ENCODE assay signal across 3 cellular contexts in genomic region chr6:41346435-41346834, GRCh38.
TF ChIP-seq lines count a peak whose summit lies in the region.

No MANE protein-coding gene starts in this region.

TF ChIP-seq in liver, 16 proteins besides CTCF, POLR2A, EP300 and RAD21:
- no peak for TF ChIP-seq GABPA (IDR thresholded peaks at IDR 0.05 in 1 of 2, conservative IDR thresholded peaks at IDR 0.05 in 1 of 2)
- TF ChIP-seq FOXA2 (IDR thresholded peaks at IDR 0.05), result no peak
- TF ChIP-seq, protein P1, sequence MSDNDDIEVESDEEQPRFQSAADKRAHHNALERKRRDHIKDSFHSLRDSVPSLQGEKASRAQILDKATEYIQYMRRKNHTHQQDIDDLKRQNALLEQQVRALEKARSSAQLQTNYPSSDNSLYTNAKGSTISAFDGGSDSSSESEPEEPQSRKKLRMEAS (IDR thresholded peaks at IDR 0.05), result no peak
- TF ChIP-seq NR2F2 (IDR thresholded peaks at IDR 0.05), result peak; percentile 85
- TF ChIP-seq TAF1 (conservative IDR thresholded peaks at IDR 0.05), result no peak
- TF ChIP-seq, protein P2, sequence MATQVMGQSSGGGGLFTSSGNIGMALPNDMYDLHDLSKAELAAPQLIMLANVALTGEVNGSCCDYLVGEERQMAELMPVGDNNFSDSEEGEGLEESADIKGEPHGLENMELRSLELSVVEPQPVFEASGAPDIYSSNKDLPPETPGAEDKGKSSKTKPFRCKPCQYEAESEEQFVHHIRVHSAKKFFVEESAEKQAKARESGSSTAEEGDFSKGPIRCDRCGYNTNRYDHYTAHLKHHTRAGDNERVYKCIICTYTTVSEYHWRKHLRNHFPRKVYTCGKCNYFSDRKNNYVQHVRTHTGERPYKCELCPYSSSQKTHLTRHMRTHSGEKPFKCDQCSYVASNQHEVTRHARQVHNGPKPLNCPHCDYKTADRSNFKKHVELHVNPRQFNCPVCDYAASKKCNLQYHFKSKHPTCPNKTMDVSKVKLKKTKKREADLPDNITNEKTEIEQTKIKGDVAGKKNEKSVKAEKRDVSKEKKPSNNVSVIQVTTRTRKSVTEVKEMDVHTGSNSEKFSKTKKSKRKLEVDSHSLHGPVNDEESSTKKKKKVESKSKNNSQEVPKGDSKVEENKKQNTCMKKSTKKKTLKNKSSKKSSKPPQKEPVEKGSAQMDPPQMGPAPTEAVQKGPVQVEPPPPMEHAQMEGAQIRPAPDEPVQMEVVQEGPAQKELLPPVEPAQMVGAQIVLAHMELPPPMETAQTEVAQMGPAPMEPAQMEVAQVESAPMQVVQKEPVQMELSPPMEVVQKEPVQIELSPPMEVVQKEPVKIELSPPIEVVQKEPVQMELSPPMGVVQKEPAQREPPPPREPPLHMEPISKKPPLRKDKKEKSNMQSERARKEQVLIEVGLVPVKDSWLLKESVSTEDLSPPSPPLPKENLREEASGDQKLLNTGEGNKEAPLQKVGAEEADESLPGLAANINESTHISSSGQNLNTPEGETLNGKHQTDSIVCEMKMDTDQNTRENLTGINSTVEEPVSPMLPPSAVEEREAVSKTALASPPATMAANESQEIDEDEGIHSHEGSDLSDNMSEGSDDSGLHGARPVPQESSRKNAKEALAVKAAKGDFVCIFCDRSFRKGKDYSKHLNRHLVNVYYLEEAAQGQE (IDR thresholded peaks at IDR 0.05), result no peak
- no peak for TF ChIP-seq HNF4A (conservative IDR thresholded peaks at IDR 0.05)
- no peak for TF ChIP-seq JUND (IDR thresholded peaks at IDR 0.05)
- TF ChIP-seq SP1 (IDR thresholded peaks at IDR 0.05), result peak; percentile 22
- TF ChIP-seq HNF4G (IDR thresholded peaks at IDR 0.05), result no peak
- no peak for TF ChIP-seq ATF3 (IDR thresholded peaks at IDR 0.05)
- TF ChIP-seq, protein P3, sequence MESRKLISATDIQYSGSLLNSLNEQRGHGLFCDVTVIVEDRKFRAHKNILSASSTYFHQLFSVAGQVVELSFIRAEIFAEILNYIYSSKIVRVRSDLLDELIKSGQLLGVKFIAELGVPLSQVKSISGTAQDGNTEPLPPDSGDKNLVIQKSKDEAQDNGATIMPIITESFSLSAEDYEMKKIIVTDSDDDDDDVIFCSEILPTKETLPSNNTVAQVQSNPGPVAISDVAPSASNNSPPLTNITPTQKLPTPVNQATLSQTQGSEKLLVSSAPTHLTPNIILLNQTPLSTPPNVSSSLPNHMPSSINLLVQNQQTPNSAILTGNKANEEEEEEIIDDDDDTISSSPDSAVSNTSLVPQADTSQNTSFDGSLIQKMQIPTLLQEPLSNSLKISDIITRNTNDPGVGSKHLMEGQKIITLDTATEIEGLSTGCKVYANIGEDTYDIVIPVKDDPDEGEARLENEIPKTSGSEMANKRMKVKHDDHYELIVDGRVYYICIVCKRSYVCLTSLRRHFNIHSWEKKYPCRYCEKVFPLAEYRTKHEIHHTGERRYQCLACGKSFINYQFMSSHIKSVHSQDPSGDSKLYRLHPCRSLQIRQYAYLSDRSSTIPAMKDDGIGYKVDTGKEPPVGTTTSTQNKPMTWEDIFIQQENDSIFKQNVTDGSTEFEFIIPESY (IDR thresholded peaks at IDR 0.05), result no peak
- TF ChIP-seq YY1 (IDR thresholded peaks at IDR 0.05), result no peak
- no peak for TF ChIP-seq EGR1 (IDR thresholded peaks at IDR 0.05; ENCODE audit: low read depth in 2 of 2)
- TF ChIP-seq RXRA (IDR thresholded peaks at IDR 0.05), result peak in 1 of 2 donors; percentile 56

TF ChIP-seq in HepG2, 621 proteins besides CTCF, POLR2A, EP300 and RAD21 (continues in another document):
- TF ChIP-seq KDM3A (CRISPR knock-in tag; IDR thresholded peaks at IDR 0.05; ENCODE audit: low read depth), result no peak
- no peak for TF ChIP-seq MXI1 (IDR thresholded peaks at IDR 0.05; ENCODE audit: borderline replicate concordance, low read depth, low read length)
- TF ChIP-seq ZNF276 (CRISPR knock-in tag; IDR thresholded peaks at IDR 0.05; ENCODE audit: low read depth), result no peak
- TF ChIP-seq, protein P4, sequence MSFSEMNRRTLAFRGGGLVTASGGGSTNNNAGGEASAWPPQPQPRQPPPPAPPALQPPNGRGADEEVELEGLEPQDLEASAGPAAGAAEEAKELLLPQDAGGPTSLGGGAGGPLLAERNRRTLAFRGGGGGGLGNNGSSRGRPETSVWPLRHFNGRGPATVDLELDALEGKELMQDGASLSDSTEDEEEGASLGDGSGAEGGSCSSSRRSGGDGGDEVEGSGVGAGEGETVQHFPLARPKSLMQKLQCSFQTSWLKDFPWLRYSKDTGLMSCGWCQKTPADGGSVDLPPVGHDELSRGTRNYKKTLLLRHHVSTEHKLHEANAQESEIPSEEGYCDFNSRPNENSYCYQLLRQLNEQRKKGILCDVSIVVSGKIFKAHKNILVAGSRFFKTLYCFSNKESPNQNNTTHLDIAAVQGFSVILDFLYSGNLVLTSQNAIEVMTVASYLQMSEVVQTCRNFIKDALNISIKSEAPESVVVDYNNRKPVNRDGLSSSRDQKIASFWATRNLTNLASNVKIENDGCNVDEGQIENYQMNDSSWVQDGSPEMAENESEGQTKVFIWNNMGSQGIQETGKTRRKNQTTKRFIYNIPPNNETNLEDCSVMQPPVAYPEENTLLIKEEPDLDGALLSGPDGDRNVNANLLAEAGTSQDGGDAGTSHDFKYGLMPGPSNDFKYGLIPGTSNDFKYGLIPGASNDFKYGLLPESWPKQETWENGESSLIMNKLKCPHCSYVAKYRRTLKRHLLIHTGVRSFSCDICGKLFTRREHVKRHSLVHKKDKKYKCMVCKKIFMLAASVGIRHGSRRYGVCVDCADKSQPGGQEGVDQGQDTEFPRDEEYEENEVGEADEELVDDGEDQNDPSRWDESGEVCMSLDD (CRISPR knock-in tag; IDR thresholded peaks at IDR 0.05; ENCODE audit: borderline replicate concordance), result no peak
- no peak for TF ChIP-seq ZNF333 (CRISPR knock-in tag; IDR thresholded peaks at IDR 0.05; ENCODE audit: borderline replicate concordance)
- TF ChIP-seq ZNF530 (CRISPR knock-in tag; IDR thresholded peaks at IDR 0.05; ENCODE audit: low read depth), result no peak
- no peak for TF ChIP-seq TBX2 (CRISPR knock-in tag; IDR thresholded peaks at IDR 0.05; ENCODE audit: borderline replicate concordance)
- TF ChIP-seq, protein P5, sequence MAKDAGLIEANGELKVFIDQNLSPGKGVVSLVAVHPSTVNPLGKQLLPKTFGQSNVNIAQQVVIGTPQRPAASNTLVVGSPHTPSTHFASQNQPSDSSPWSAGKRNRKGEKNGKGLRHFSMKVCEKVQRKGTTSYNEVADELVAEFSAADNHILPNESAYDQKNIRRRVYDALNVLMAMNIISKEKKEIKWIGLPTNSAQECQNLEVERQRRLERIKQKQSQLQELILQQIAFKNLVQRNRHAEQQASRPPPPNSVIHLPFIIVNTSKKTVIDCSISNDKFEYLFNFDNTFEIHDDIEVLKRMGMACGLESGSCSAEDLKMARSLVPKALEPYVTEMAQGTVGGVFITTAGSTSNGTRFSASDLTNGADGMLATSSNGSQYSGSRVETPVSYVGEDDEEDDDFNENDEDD (CRISPR knock-in tag; IDR thresholded peaks at IDR 0.05; ENCODE audit: borderline replicate concordance), result no peak
- no peak for TF ChIP-seq ZFP37 (CRISPR knock-in tag; IDR thresholded peaks at IDR 0.05; ENCODE audit: borderline replicate concordance)
- no peak for TF ChIP-seq JUNB (CRISPR knock-in tag; IDR thresholded peaks at IDR 0.05; ENCODE audit: borderline replicate concordance)

TF ChIP-seq in endothelial cell of umbilical vein, 7 proteins besides CTCF, POLR2A, EP300 and RAD21:
- TF ChIP-seq, protein P1 (IDR thresholded peaks at IDR 0.05; ENCODE audit: insufficient read depth, insufficient read length), result no peak
